8 cellular contexts compared by ENCODE assay signal in the genomic region with DNA sequence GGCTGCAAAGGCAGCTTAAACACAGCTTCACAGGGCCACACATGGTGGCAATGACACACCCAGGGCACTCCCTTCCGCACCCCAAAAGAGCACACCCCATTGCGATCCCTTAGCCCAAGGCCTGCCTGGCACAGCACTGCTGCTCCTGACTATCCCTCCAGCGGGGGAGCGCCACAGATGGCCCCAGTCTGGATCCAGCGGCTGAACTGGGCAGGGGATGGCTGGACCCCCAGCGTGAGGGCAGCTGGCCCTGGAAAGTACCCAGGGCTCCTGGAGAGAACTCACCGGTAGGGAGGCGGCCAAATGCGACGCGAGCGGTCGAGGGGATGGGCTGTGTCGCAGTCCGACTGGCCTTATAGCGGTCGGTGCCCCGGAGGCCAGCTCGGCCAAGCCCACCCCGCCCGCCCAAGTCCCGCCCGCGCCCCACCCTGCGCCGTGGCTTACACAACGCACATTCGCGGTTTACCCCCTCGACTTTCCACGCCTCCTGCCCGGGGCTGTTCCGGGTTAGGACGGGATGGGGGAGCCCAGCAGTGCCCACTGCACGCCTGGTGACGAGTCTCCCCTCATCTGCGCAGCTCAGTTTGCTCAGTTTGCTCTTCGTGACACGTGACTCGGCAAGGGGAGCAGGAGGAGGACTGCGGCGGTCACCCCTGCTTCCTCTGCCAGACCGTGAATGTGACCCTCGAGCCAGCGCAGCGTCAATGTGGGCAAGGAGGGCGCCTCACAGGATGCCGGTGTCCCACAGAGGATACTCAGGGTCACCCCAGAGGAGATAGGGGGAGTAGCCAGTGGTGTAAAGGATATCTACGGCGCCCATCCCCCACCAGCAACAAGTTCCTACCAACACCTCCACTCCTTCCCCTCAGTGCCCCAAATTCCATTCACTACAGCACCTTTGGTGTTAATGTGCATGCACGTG. TPM values are rescaled to one million over a fixed set of nuclear protein-coding genes. Genes with fewer than 3 reads are reported as not detected.
A peak's percentile ranks its signal among the peaks of the same experiment; 100 is the strongest.
DNase-seq lines count a peak whose midpoint lies in the region; ATAC-seq and TF ChIP-seq lines count a peak whose summit lies in the region.

TSS of gene S100A6 (minus strand) at position 328 of the 922 bp plus-strand sequence. CDS start 652 bp downstream, outside the sequence.

- 0 to 2% methylated on average over 23 to 44 of the region's 51 CpGs for WGBS in lower leg skin, 2 donors

- peaks cover 66 to 73% of the 10 kb centered on the region in 2 donors for H3K4me1 ChIP-seq in duodenal mucosa (ENCODE audit: control insufficient read depth in 1 of 2, insufficient read depth in 2 of 2, low read length in 2 of 2)

- H3K4me3 ChIP-seq in AG04449 (ENCODE audit: low read depth, low read length) (peak within 1 kb of the TSS; percentile 99), duodenal mucosa (ENCODE audit: low read depth in 1 of 2, low read length in 2 of 2) (peak within 1 kb of the TSS; percentile 77 to 85), lower leg skin (ENCODE audit: low read depth, poor library complexity, severe bottlenecking) (peak within 1 kb of the TSS; percentile 69)

- CTCF ChIA-PET in AG04449 (lab: Yijun Ruan, JAX) = interaction anchor here (1.2 to 14.8 kb wide), 8 partner anchors 10 to 183 kb away, joined by 3 to 333 read pairs (median 68); partner anchors contain the start of genes S100A1, S100A13, S100A2 and S100A3

- peak in 1 of 2 donors; percentile 65 for TF ChIP-seq POLR2A in lower leg skin (IDR thresholded peaks at IDR 0.05)

- peak within 1 kb of the TSS; percentile 95 to 98 for H3K9ac ChIP-seq in duodenal mucosa (ENCODE audit: low read depth in 1 of 2, low read length in 2 of 2)

- H3K27me3 ChIP-seq in duodenal mucosa (ENCODE audit: control insufficient read depth in 1 of 2, insufficient read depth in 2 of 2, low read length in 2 of 2) = no peaks in the 10 kb centered on the region

- H3K36me3 ChIP-seq in duodenal mucosa (ENCODE audit: control insufficient read depth in 1 of 2, insufficient read depth in 2 of 2, low read length in 2 of 2) = no peaks in the 10 kb centered on the region

- peak within 1 kb of the TSS; percentile 95 for H3K27ac ChIP-seq in duodenal mucosa (ENCODE audit: low read depth, low read length)

- TF ChIP-seq CTCF in AG04449 (IDR thresholded peaks at IDR 0.05; ENCODE audit: insufficient read depth, low read length, missing control alignments) (no peak), lower leg skin (IDR thresholded peaks at IDR 0.05) (no peak)

- H3K9me3 ChIP-seq in duodenal mucosa (ENCODE audit: control insufficient read depth in 1 of 2, low read length in 2 of 2) = no peaks in the 10 kb centered on the region

- intact Hi-C loops in lower leg skin (cut with DNase I; ENCODE audit: low total_unique reads) = loop anchor here (10.0 kb wide), 1 partner anchor 89 kb away; the partner anchor contains the start of genes S100A1 and S100A13

- peak; percentile 61 for ATAC-seq in GM19463 (IDR thresholded peaks at IDR 0.05; ENCODE audit: unreplicated experiment)

- POLR2A ChIA-PET in AG04449 (lab: Yijun Ruan, JAX) = interaction anchor here (0.6 to 5.5 kb wide), 18 partner anchors 9 to 118 kb away, joined by 3 to 128 read pairs (median 4); partner anchors contain the start of genes CHTOP, S100A13, S100A16 and S100A2

- DNase-seq in AG04449 (ENCODE audit: low read depth, low spot score) = no peak
- peak; percentile 82 for DNase-seq in NCI-H526 treated with DMSO at 0.1 percent for 48 hours (lab: John Stamatoyannopoulos, UW)
- DNase-seq in activated CD8-positive, alpha-beta memory T cell treated with anti-CD3 and anti-CD28 coated beads for 24 hours = peak; percentile 91
- DNase-seq in lower leg skin (ENCODE audit: low spot score in 2 of 2) = peak; percentile 90 to 98
- peak; percentile 79 for DNase-seq in stimulated activated CD4-positive, alpha-beta T cell treated with anti-CD3 and anti-CD28 coated beads, Interleukin-4, amount 100 ng/mL, for 1 hour
- no peak for DNase-seq in GF-D8 (lab: John Stamatoyannopoulos, UW)

RNA-seq across cellular contexts. Expression of gene S100A6, which starts in this region (rescaled TPM):
- total RNA-seq in lower leg skin = 100 to 1,000 TPM; 147 to 251 (median 192) TPM

Comparison
In these comparisons a context has a peak if more than half of its experiments do, and no peak if none do; other contexts are left out.
1. DNase-seq: peak in NCI-H526 treated with DMSO at 0.1 percent for 48 hours (single experiment), activated CD8-positive, alpha-beta memory T cell treated with anti-CD3 and anti-CD28 coated beads for 24 hours (single experiment), lower leg skin (2 of 2) and stimulated activated CD4-positive, alpha-beta T cell treated with anti-CD3 and anti-CD28 coated beads, Interleukin-4, amount 100 ng/mL, for 1 hour (single experiment); none in AG04449 (single experiment) and GF-D8 (single experiment).
2. Peak in every context shown above with its lines, with median percentiles within 50 percentile points of each other: H3K4me3 ChIP-seq.